14 cellular contexts compared by ENCODE assay signal in the genomic region with DNA sequence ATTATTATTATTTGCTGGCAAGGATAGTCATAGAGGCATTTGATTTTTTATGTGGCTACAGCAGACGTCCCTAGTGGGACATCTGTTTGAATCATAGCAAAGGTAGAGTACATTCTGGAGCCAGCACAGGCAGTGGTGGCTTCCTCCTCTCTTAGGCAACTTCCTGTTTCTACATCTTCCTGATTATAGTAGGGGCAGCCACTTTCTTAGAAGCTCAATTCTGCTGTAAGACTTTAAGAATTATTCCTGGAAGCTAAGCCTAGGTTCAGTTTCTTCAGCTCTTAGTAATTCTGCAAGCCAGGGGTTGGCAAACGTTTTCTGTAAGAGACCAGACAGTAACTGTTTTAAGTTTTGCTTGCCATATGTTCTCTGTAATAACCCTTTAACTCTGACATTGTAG.
"Had no signal": no experiment of that assay in that cellular context is flagged by ENCODE, and none has a peak within 500 bp of the region (broad histone marks: within the 10 kb centered on the region; RNA-seq: fewer than 3 reads in every experiment).

No MANE protein-coding gene starts in this region.

- H3K27ac ChIP-seq: cardiac muscle cell, foreskin keratinocyte, stomach, thoracic aorta had no signal

- H3K4me1 Mint-ChIP-seq: WTC11 had no signal

- H3K9me3 ChIP-seq: thoracic aorta had no signal

- H3K4me1 ChIP-seq: foreskin keratinocyte, stomach had no signal

- H3K4me3 Mint-ChIP-seq: activated CD4-positive, alpha-beta T cell treated with anti-CD3 and anti-CD28 coated beads, Interleukin-2, amount 10 ng/mL, durations not matched to agents 7 days and 5 days; activated T-cell treated with anti-CD3 and anti-CD28 coated beads, Interleukin-2, amount 50 U/mL, for 72 hours; naive thymus-derived CD4-positive, alpha-beta T cell; T-helper 2 cell treated with Interferon-gamma antibody and Interleukin-4, amounts not matched to agents 5 μg/mL and 100 μg/mL, for 36 hours; WTC11 had no signal

- ATAC-seq: activated T-cell treated with anti-CD3 and anti-CD28 coated beads, Interleukin-2, amount 50 U/mL, for 72 hours; foreskin keratinocyte; naive thymus-derived CD4-positive, alpha-beta T cell; WTC11 had no signal

- H3K36me3 ChIP-seq: cardiac muscle cell, stomach, thoracic aorta had no signal

- H3K27me3 ChIP-seq: cardiac muscle cell, stomach had no signal

- H3K4me3 ChIP-seq: cardiac muscle cell, stomach, thoracic aorta had no signal

- DNase-seq: activated CD4-positive, alpha-beta T cell treated with anti-CD3 and anti-CD28 coated beads, Interleukin-2, amount 10 ng/mL, durations not matched to agents 7 days and 5 days; activated gamma-delta T cell treated with Interleukin-2 at 50 U/mL for 16 hours; activated T-cell treated with anti-CD3 and anti-CD28 coated beads, Interleukin-2, amount 50 U/mL, for 72 hours; foreskin keratinocyte; head of caudate nucleus; naive thymus-derived CD4-positive, alpha-beta T cell; posterior cingulate gyrus; stimulated activated CD4-positive, alpha-beta T cell treated with anti-CD3 and anti-CD28 coated beads, Interleukin-15, amount 100 ng/mL, for 24 hours; stimulated activated CD4-positive, alpha-beta T cell treated with anti-CD3 and anti-CD28 coated beads, Interleukin-4, amount 100 ng/mL, for 24 hours; stomach had no signal

- H3K27ac Mint-ChIP-seq: activated CD4-positive, alpha-beta T cell treated with anti-CD3 and anti-CD28 coated beads, Interleukin-2, amount 10 ng/mL, durations not matched to agents 7 days and 5 days; activated T-cell treated with anti-CD3 and anti-CD28 coated beads, Interleukin-2, amount 50 U/mL, for 72 hours; T-helper 2 cell treated with Interferon-gamma antibody and Interleukin-4, amounts not matched to agents 5 μg/mL and 100 μg/mL, for 36 hours; WTC11 had no signal

- H3K27me3 Mint-ChIP-seq: activated CD4-positive, alpha-beta T cell treated with anti-CD3 and anti-CD28 coated beads, Interleukin-2, amount 10 ng/mL, durations not matched to agents 7 days and 5 days had no signal

- H3K36me3 Mint-ChIP-seq: WTC11 had no signal
